Comparison of ENCODE assay signal across 1 cellular context in the genomic region with DNA sequence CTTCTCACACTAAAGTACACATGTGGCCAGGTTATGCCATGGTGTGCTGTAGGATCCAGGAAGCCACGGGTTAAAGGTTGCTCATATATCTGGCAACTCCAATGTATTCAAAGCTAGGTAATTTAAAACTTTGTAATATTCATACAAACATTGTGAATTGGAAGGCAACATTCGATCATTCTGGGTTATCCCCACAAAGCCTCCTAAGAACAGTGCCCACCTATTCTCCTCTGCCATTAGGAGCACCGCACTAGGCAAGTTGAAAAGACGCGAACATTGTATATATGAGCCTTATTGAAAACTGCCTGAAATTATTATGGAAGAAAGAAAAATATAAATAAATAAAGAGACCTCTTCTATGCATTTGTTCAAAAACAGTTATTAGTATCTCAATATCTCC.
A peak's percentile ranks its signal among the peaks of the same experiment; 100 is the strongest.
TF ChIP-seq lines count a peak whose summit lies in the region.

No MANE protein-coding gene starts in this region.

TF ChIP-seq in GM12878, 131 proteins besides CTCF, POLR2A, EP300 and RAD21 (continued from another document):
- TF ChIP-seq, protein P1, sequence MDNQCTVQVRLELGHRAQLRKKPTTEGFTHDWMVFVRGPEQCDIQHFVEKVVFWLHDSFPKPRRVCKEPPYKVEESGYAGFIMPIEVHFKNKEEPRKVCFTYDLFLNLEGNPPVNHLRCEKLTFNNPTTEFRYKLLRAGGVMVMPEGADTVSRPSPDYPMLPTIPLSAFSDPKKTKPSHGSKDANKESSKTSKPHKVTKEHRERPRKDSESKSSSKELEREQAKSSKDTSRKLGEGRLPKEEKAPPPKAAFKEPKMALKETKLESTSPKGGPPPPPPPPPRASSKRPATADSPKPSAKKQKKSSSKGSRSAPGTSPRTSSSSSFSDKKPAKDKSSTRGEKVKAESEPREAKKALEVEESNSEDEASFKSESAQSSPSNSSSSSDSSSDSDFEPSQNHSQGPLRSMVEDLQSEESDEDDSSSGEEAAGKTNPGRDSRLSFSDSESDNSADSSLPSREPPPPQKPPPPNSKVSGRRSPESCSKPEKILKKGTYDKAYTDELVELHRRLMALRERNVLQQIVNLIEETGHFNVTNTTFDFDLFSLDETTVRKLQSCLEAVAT (IDR thresholded peaks at IDR 0.05) = peak; percentile 52; the same call in 1 of the 2 replicates
- no peak for TF ChIP-seq NFYA (IDR thresholded peaks at IDR 0.05; ENCODE audit: borderline replicate concordance, low read depth, low read length)
